11 cellular contexts compared by ENCODE assay signal in genomic region chr1:208036177-208036808, GRCh38.
DNase-seq lines count a peak whose midpoint lies in the region; FAIRE-seq and TF ChIP-seq lines count a peak whose summit lies in the region.
"Had no signal": no experiment of that assay in that cellular context is flagged by ENCODE, and none has a peak within 500 bp of the region (broad histone marks: within the 10 kb centered on the region; RNA-seq: fewer than 3 reads in every experiment).

No MANE protein-coding gene starts in this region.

- peaks cover 13% of the 10 kb centered on the region for H3K4me1 Mint-ChIP-seq in HFFc6 (ENCODE audit: low read depth)
- H3K4me1 Mint-ChIP-seq: stimulated activated naive B cell treated with anti-CD40 and anti-IgM and Interleukin-4, amounts not matched to agents 10 μg/mL and 1 μg/mL and 100 μg/mL, for 72 hours had no signal

- no peak overlapping the region for H3K27ac Mint-ChIP-seq in HFFc6
- H3K27ac Mint-ChIP-seq: stimulated activated naive B cell treated with anti-CD40 and anti-IgM and Interleukin-4, amounts not matched to agents 10 μg/mL and 1 μg/mL and 100 μg/mL, for 72 hours had no signal

- no peak overlapping the region for H3K4me3 Mint-ChIP-seq in HFFc6
- H3K4me3 Mint-ChIP-seq: stimulated activated naive B cell treated with anti-CD40 and anti-IgM and Interleukin-4, amounts not matched to agents 10 μg/mL and 1 μg/mL and 100 μg/mL, for 72 hours had no signal

- H3K27me3 ChIP-seq in A673 (replicated peaks; ENCODE audit: insufficient read depth, low read depth, low read length, poor library complexity), result peaks cover 27% of the 10 kb centered on the region
- H3K27me3 ChIP-seq: ovary had no signal

- H3K9me3 Mint-ChIP-seq in HFFc6, result no peaks in the 10 kb centered on the region
- H3K9me3 Mint-ChIP-seq: stimulated activated naive B cell treated with anti-CD40 and anti-IgM and Interleukin-4, amounts not matched to agents 10 μg/mL and 1 μg/mL and 100 μg/mL, for 72 hours had no signal

- POLR2A ChIA-PET in A673 (lab: Charles Lee; ENCODE audit: low non-redundant PET), result no interaction called here

- CTCF ChIA-PET in A673 (lab: Charles Lee), result interaction anchor here (0.6 kb wide), 1 partner anchor 14 kb away, joined by 3 read pairs; no protein-coding TSS in a partner anchor

- H3K36me3 ChIP-seq in kidney (ENCODE audit: control insufficient read depth in 1 of 2, insufficient read depth in 2 of 2, low read length in 2 of 2) (peaks cover 12 to 18% of the 10 kb centered on the region in 2 donors), A673 (ENCODE audit: insufficient read depth, low read length, poor library complexity, severe bottlenecking) (no peaks in the 10 kb centered on the region)
- H3K36me3 ChIP-seq: ovary had no signal

- TF ChIP-seq CTCF in HFFc6 (IDR thresholded peaks at IDR 0.05), result peak; percentile 33; the same call in 1 of the 2 replicates
- TF ChIP-seq CTCF in kidney (IDR thresholded peaks at IDR 0.05; ENCODE audit: borderline replicate concordance, extremely low read depth, insufficient read depth), result peak; percentile 33
- TF ChIP-seq CTCF in A673 (conservative IDR thresholded peaks at IDR 0.05; ENCODE audit: low read depth, low read length), result no peak

- BruUV-seq in A673 (replicated peaks; lab: Mats Ljungman, UMichigan), result no TSS peak

- H3K4me3 ChIP-seq in kidney (ENCODE audit: low read length in 2 of 2), result no peak overlapping the region
- H3K4me3 ChIP-seq in A673 (ENCODE audit: low read depth, low read length, poor library complexity, severe bottlenecking), result no peak overlapping the region
- H3K4me3 ChIP-seq: ovary had no signal

- intact Hi-C loops in kidney (cut with DNase I) (no loop called here), A673 (cut with micrococcal nuclease; ENCODE audit: unreplicated experiment) (no loop called here)

- no peak for FAIRE-seq in kidney (lab: Jason Lieb, UNC)

- H3K4me1 ChIP-seq in kidney (ENCODE audit: control insufficient read depth in 1 of 2, insufficient read depth in 1 of 2, low read depth in 1 of 2, low read length in 2 of 2) (no peaks in the 10 kb centered on the region), A673 (ENCODE audit: insufficient read depth, low read length, poor library complexity, severe bottlenecking) (no peaks in the 10 kb centered on the region)

- H3K9ac ChIP-seq in kidney (ENCODE audit: low read length in 2 of 2), result no peak overlapping the region

- DNase-seq in COLO829 (ENCODE audit: low spot score) (peak; percentile 47), HFFc6 (no peak), SW480 (ENCODE audit: low spot score) (peak; percentile 15), kidney (no peak), NCI-H446 (lab: John Stamatoyannopoulos, UW) (no peak), A673 (ENCODE audit: low spot score) (no peak), NCI-H187 (lab: John Stamatoyannopoulos, UW) (no peak)
- no peak for DNase-seq in activated CD4-positive, alpha-beta T cell treated with anti-CD3 and anti-CD28 coated beads, Interleukin-2, amount 50 U/mL, for 1 hour
- DNase-seq: ovary; Right ventricle myocardium superior; stimulated activated naive B cell treated with anti-CD40 and anti-IgM and Interleukin-4, amounts not matched to agents 10 μg/mL and 1 μg/mL and 100 μg/mL, for 72 hours had no signal

- H3K9me3 ChIP-seq in kidney (ENCODE audit: control insufficient read depth in 1 of 2, low read length in 2 of 2) (no peaks in the 10 kb centered on the region), A673 (ENCODE audit: low read depth, low read length, poor library complexity, severe bottlenecking) (no peaks in the 10 kb centered on the region)
- H3K9me3 ChIP-seq: ovary had no signal

- H3K36me3 Mint-ChIP-seq in HFFc6 (ENCODE audit: low read depth), result peaks cover 30% of the 10 kb centered on the region
- H3K36me3 Mint-ChIP-seq: stimulated activated naive B cell treated with anti-CD40 and anti-IgM and Interleukin-4, amounts not matched to agents 10 μg/mL and 1 μg/mL and 100 μg/mL, for 72 hours had no signal

- no peaks in the 10 kb centered on the region; the same call in 1 of the 2 replicates for H3K27me3 Mint-ChIP-seq in HFFc6 (ENCODE audit: insufficient read depth)
- H3K27me3 Mint-ChIP-seq: stimulated activated naive B cell treated with anti-CD40 and anti-IgM and Interleukin-4, amounts not matched to agents 10 μg/mL and 1 μg/mL and 100 μg/mL, for 72 hours had no signal

- H3K27ac ChIP-seq in kidney (ENCODE audit: low read depth in 2 of 2, low read length in 2 of 2) (no peak overlapping the region), A673 (ENCODE audit: low read depth, low read length, poor library complexity, severe bottlenecking) (no peak overlapping the region)
- H3K27ac ChIP-seq: ovary had no signal

Comparison
In these comparisons a context has a peak if more than half of its experiments do, and no peak if none do; other contexts are left out.
1. DNase-seq: peak in COLO829 (single experiment) and SW480 (single experiment); none in HFFc6 (single experiment), kidney (single experiment), NCI-H446 (0 of 2), activated CD4-positive, alpha-beta T cell treated with anti-CD3 and anti-CD28 coated beads, Interleukin-2, amount 50 U/mL, for 1 hour (single experiment), A673 (single experiment) and NCI-H187 (0 of 2).